Comparison of ENCODE assay signal across 1 cellular context in the genomic region with DNA sequence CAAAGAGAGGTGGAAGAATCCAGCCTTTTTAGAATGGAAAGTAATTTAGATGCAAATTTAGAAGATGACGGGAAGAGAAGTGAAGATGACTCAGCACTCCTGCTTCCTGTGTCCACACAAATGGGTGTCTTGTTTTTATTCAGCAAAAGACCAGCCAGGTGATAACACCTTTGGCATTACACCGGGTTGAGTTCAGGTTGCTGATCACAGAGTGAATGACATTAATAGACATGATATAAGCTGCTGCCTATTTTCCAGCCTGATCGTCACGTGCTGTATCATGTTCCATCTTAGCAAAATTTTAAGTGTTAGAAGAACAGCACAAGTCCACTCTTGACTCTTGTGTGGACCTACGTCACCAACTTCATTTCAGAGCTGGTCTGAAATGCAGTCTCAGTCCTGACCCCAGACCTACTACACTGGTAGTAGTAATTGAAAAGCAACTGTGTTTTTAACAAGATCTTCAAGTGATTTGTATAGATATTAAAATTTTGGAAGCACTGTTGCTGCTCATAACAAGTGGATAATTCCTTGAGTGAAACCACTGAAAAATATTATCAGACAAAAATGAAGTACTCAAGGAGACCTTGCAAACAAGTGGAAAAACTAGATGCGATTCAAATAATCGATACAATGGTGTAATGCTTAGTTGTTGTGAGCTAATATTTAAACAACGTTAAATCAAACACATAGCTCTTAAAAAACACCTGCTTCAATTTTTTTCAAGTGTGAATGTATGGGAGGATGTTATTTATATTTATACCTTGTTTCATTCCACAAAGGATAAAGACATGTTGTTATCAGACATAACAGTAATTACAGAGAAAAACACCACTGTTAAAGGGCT.
A peak's percentile ranks its signal among the peaks of the same experiment; 100 is the strongest.
TF ChIP-seq lines count a peak whose summit lies in the region.

No MANE protein-coding gene starts in this region.

TF ChIP-seq in HepG2, 621 proteins besides CTCF, POLR2A, EP300 and RAD21 (continued from another document and continues in another):
- TF ChIP-seq ARID5B (CRISPR knock-in tag; IDR thresholded peaks at IDR 0.05): peak; percentile 31; the same call in 1 of the 2 replicates
- peak; percentile 38 for TF ChIP-seq FOSL2 (CRISPR knock-in tag; IDR thresholded peaks at IDR 0.05)
- TF ChIP-seq ELF3 (CRISPR knock-in tag; IDR thresholded peaks at IDR 0.05): 0 out of 2 replicates have a peak, but pooled peaks have one; percentile 0
- no peak for TF ChIP-seq ZNF20 (CRISPR knock-in tag; IDR thresholded peaks at IDR 0.05)
- TF ChIP-seq HDAC1 (CRISPR knock-in tag; IDR thresholded peaks at IDR 0.05): peak; percentile 42; the same call in 1 of the 2 replicates
- TF ChIP-seq ZNF572 (CRISPR knock-in tag; IDR thresholded peaks at IDR 0.05): no peak
- TF ChIP-seq, protein P1, sequence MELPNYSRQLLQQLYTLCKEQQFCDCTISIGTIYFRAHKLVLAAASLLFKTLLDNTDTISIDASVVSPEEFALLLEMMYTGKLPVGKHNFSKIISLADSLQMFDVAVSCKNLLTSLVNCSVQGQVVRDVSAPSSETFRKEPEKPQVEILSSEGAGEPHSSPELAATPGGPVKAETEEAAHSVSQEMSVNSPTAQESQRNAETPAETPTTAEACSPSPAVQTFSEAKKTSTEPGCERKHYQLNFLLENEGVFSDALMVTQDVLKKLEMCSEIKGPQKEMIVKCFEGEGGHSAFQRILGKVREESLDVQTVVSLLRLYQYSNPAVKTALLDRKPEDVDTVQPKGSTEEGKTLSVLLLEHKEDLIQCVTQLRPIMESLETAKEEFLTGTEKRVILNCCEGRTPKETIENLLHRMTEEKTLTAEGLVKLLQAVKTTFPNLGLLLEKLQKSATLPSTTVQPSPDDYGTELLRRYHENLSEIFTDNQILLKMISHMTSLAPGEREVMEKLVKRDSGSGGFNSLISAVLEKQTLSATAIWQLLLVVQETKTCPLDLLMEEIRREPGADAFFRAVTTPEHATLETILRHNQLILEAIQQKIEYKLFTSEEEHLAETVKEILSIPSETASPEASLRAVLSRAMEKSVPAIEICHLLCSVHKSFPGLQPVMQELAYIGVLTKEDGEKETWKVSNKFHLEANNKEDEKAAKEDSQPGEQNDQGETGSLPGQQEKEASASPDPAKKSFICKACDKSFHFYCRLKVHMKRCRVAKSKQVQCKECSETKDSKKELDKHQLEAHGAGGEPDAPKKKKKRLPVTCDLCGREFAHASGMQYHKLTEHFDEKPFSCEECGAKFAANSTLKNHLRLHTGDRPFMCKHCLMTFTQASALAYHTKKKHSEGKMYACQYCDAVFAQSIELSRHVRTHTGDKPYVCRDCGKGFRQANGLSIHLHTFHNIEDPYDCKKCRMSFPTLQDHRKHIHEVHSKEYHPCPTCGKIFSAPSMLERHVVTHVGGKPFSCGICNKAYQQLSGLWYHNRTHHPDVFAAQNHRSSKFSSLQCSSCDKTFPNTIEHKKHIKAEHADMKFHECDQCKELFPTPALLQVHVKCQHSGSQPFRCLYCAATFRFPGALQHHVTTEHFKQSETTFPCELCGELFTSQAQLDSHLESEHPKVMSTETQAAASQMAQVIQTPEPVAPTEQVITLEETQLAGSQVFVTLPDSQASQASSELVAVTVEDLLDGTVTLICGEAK (IDR thresholded peaks at IDR 0.05): no peak
- TF ChIP-seq, protein P1 (CRISPR knock-in tag; IDR thresholded peaks at IDR 0.05): no peak
- no peak for TF ChIP-seq ZNF230 (CRISPR knock-in tag; IDR thresholded peaks at IDR 0.05)
- TF ChIP-seq AHDC1 (CRISPR knock-in tag; IDR thresholded peaks at IDR 0.05; ENCODE audit: borderline replicate concordance): peak; percentile 42; the same call in 1 of the 2 replicates
- TF ChIP-seq MAFK (conservative IDR thresholded peaks at IDR 0.05 in 1 of 2, IDR thresholded peaks at IDR 0.05 in 1 of 2; ENCODE audit: low read length in 2 of 2): peak; percentile 84 to 85
- TF ChIP-seq RARA (CRISPR knock-in tag; IDR thresholded peaks at IDR 0.05): peak; percentile 35; the same call in 1 of the 2 replicates
- TF ChIP-seq NFE2L2 (IDR thresholded peaks at IDR 0.05; ENCODE audit: low read length): peak; percentile 94
- no peak for TF ChIP-seq CBX2 (IDR thresholded peaks at IDR 0.05; ENCODE audit: low read depth, low read length)
- no peak for TF ChIP-seq CBX2 (CRISPR knock-in tag; IDR thresholded peaks at IDR 0.05; ENCODE audit: low read depth)
- no peak for TF ChIP-seq CENPX (CRISPR knock-in tag; IDR thresholded peaks at IDR 0.05)
- TF ChIP-seq FOXP1 (IDR thresholded peaks at IDR 0.05): no peak
- TF ChIP-seq FOXP1 (CRISPR knock-in tag; IDR thresholded peaks at IDR 0.05): peak; percentile 69
- 0 out of 2 replicates have a peak, but pooled peaks have one; percentile 23 for TF ChIP-seq ZNF646 (CRISPR knock-in tag; IDR thresholded peaks at IDR 0.05)
- TF ChIP-seq RCOR2 (CRISPR knock-in tag; IDR thresholded peaks at IDR 0.05): no peak
- TF ChIP-seq SAP130 (CRISPR knock-in tag; IDR thresholded peaks at IDR 0.05; ENCODE audit: low read depth): no peak
